ENCODE assay signal across 28 cellular contexts in genomic region chr6:52739134-52739533, GRCh38. TPM values are rescaled to one million over a fixed set of nuclear protein-coding genes. Genes with fewer than 3 reads are reported as not detected.
DNase-seq lines count a peak whose midpoint lies in the region; ATAC-seq, FAIRE-seq and TF ChIP-seq lines count a peak whose summit lies in the region.
"Had no signal": no experiment of that assay in that cellular context is flagged by ENCODE, and none has a peak within 500 bp of the region (broad histone marks: within the 10 kb centered on the region; RNA-seq: fewer than 3 reads in every experiment).

No MANE protein-coding gene starts in this region.

- H3K9me1 ChIP-seq in K562 (ENCODE audit: control insufficient read depth, insufficient read depth, low read length) = no peaks in the 10 kb centered on the region

- no peak overlapping the region for H2AFZ ChIP-seq in GM12878 (ENCODE audit: control insufficient read depth, low read depth, low read length)
- H2AFZ ChIP-seq in K562 (ENCODE audit: low read depth, low read length) = no peak overlapping the region

- no peaks in the 10 kb centered on the region; a peak in 2 of 4 replicates for H3K27me3 ChIP-seq in GM12878 (replicated peaks in 1 of 2; ENCODE audit: control insufficient read depth in 2 of 2, insufficient read depth in 2 of 2, low read length in 1 of 2)
- H3K27me3 ChIP-seq in K562 (ENCODE audit: control insufficient read depth in 2 of 2, insufficient read depth in 2 of 2, low read length in 2 of 2) = peaks cover 0 to 6% of the 10 kb centered on the region in 2 experiments; a peak in 2 of 5 replicates
- H3K27me3 ChIP-seq in pancreas = no peaks in the 10 kb centered on the region
- H3K27me3 ChIP-seq: BE2C, BLaER1 had no signal

- H3K4me1 ChIP-seq in GM12878 (ENCODE audit: control insufficient read depth, insufficient read depth, low read length) = no peaks in the 10 kb centered on the region
- H3K4me1 ChIP-seq in K562 (replicated peaks in 1 of 2; ENCODE audit: control insufficient read depth in 2 of 2, insufficient read depth in 2 of 2, low read length in 2 of 2) = peaks cover 0 to 10% of the 10 kb centered on the region in 2 experiments; a peak in 3 of 5 replicates
- peaks cover 23 to 32% (median 29%) of the 10 kb centered on the region in 3 donors for H3K4me1 ChIP-seq in pancreas
- H3K4me1 ChIP-seq: BE2C, BLaER1 had no signal

- H3K4me2 ChIP-seq in GM12878 (ENCODE audit: control insufficient read depth, insufficient read depth) = no peak overlapping the region
- no peak overlapping the region; the same call in 1 of the 2 replicates for H3K4me2 ChIP-seq in K562 (ENCODE audit: insufficient read depth, low read length)
- H3K4me2 ChIP-seq: BLaER1 had no signal

- DNase-seq in GM12878 (ENCODE audit: low read depth, low spot score) = no peak
- DNase-seq in K562 (ENCODE audit: extremely low read depth in 1 of 4, low spot score in 3 of 4) = no peak
- DNase-seq in pancreas = no peak
- DNase-seq in stimulated activated CD4-positive, alpha-beta T cell treated with anti-CD3 and anti-CD28 coated beads, Interleukin-15, amount 100 ng/mL, for 24 hours = no peak
- DNase-seq: 8988T; ACHN; BE2C; C1 segment of cervical spinal cord; CD4-positive, alpha-beta memory T cell; CD4-positive, CD25-positive, alpha-beta regulatory T cell; CD8-positive, alpha-beta memory T cell; COR-L47; DMS 273 treated with DMSO at 0.1 percent for 48 hours; DMS153; DMS53; DMS79; DND-41; EL; GDM1 had no signal

- POLR2A ChIA-PET in GM12878 (lab: Charles Lee) = no interaction called here
- POLR2A ChIA-PET in K562 (lab: Yijun Ruan, JAX) = interaction anchor here (1.1 kb wide), 1 partner anchor 21 kb away, joined by 3 read pairs; no protein-coding TSS in a partner anchor

- no TSS peak for BruUV-seq in GM12878 (replicated peaks; lab: Mats Ljungman, UMichigan)
- BruUV-seq in K562 (replicated peaks; lab: Mats Ljungman, UMichigan) = no TSS peak

- TF ChIP-seq EP300 in GM12878 (IDR thresholded peaks at IDR 0.05; ENCODE audit: borderline replicate concordance in 1 of 2, control insufficient read depth in 1 of 2, low read depth in 2 of 2, low read length in 2 of 2) (no peak), K562 (IDR thresholded peaks at IDR 0.05; ENCODE audit: low read length) (no peak)

- TF ChIP-seq POLR2A in GM12878 (IDR thresholded peaks at IDR 0.05; ENCODE audit: low read depth, low read length) (no peak), K562 (conservative IDR thresholded peaks at IDR 0.05) (no peak)

- TF ChIP-seq CTCF in GM12878 (IDR thresholded peaks at IDR 0.05 in 2 of 3, conservative IDR thresholded peaks at IDR 0.05 in 1 of 3; ENCODE audit: control insufficient read depth in 2 of 3, extremely low read depth in 1 of 3, insufficient read depth in 1 of 3, low read depth in 3 of 3, low read length in 3 of 3) = no peak
- no peak for TF ChIP-seq CTCF in K562 (IDR thresholded peaks at IDR 0.05 in 2 of 3, conservative IDR thresholded peaks at IDR 0.05 in 1 of 3; ENCODE audit: insufficient read depth in 2 of 3, low read depth in 1 of 3, low read length in 3 of 3)
- no peak for TF ChIP-seq CTCF in pancreas (IDR thresholded peaks at IDR 0.05)

- no peak for FAIRE-seq in GM12878 (lab: Jason Lieb, UNC)
- no peak for FAIRE-seq in K562 (lab: Jason Lieb, UNC)
- peak; percentile 9 for FAIRE-seq in pancreas (lab: Jason Lieb, UNC)
- FAIRE-seq: A204.1, GM12891 had no signal

- no peak overlapping the region for H3K4me3 ChIP-seq in GM12878
- H3K4me3 ChIP-seq in K562 = no peak overlapping the region
- H3K4me3 ChIP-seq in pancreas = no peak overlapping the region
- H3K4me3 ChIP-seq: BLaER1 had no signal

- H3K79me2 ChIP-seq in GM12878 (ENCODE audit: control insufficient read depth, insufficient read depth, low read length) (no peaks in the 10 kb centered on the region), K562 (ENCODE audit: control insufficient read depth, insufficient read depth, low read length) (no peaks in the 10 kb centered on the region)

- SMC1A ChIA-PET in GM12878 (lab: Charles Lee; ENCODE audit: uncharacterized antibody, unreplicated experiment) = interaction anchor here (1.1 kb wide), 1 partner anchor 14 kb away, joined by 5 read pairs; no protein-coding TSS in a partner anchor

- TF ChIP-seq RAD21 in GM12878 (IDR thresholded peaks at IDR 0.05; ENCODE audit: insufficient read depth, low read depth, low read length) (no peak), K562 (CRISPR knock-in tag; conservative IDR thresholded peaks at IDR 0.05 in 1 of 2, IDR thresholded peaks at IDR 0.05 in 1 of 2) (no peak)

- H4K20me1 ChIP-seq in GM12878 (ENCODE audit: control insufficient read depth, insufficient read depth) (no peaks in the 10 kb centered on the region), K562 (replicated peaks; ENCODE audit: control insufficient read depth, insufficient read depth, low read length) (no peaks in the 10 kb centered on the region)
- H4K20me1 ChIP-seq: BLaER1 had no signal

- ATAC-seq in GM12878 (no peak), K562 (no peak), pancreas (peak; percentile 32 to 53 (median 49)), GM18519 (IDR thresholded peaks at IDR 0.05; ENCODE audit: low FRiP score, unreplicated experiment) (no peak)

- H3K36me3 ChIP-seq in GM12878 (ENCODE audit: control insufficient read depth in 2 of 2, insufficient read depth in 2 of 2, low read length in 1 of 2) (no peaks in the 10 kb centered on the region), K562 (ENCODE audit: control insufficient read depth, insufficient read depth, low read length) (no peaks in the 10 kb centered on the region), pancreas (no peaks in the 10 kb centered on the region)
- H3K36me3 ChIP-seq: BE2C, BLaER1 had no signal

- intact Hi-C loops in GM12878 (cut with micrococcal nuclease; ENCODE audit: unreplicated experiment) = no loop called here
- intact Hi-C loops in K562 (cut with micrococcal nuclease) = no loop called here
- intact Hi-C loops in pancreas (cut with DNase I) = no loop called here

- H3K27ac ChIP-seq in GM12878 (ENCODE audit: control insufficient read depth, insufficient read depth) = no peak overlapping the region
- no peak overlapping the region for H3K27ac ChIP-seq in K562 (ENCODE audit: extremely low read depth, low read depth, low read length)
- peak overlapping the region in 2 of 4 donors; percentile 1 to 30 for H3K27ac ChIP-seq in pancreas
- H3K27ac ChIP-seq: BLaER1 had no signal

- in situ Hi-C loops in GM12878 (cut with MboI) (no loop called here), K562 (cut with MboI) (no loop called here)

- H3K9me3 ChIP-seq in GM12878 (replicated peaks; ENCODE audit: control insufficient read depth, insufficient read depth, low read length) (no peaks in the 10 kb centered on the region), K562 (replicated peaks; ENCODE audit: control insufficient read depth, insufficient read depth, low read depth, low read length) (0 out of 2 replicates have a peak, but pooled peaks cover 1% of the 10 kb centered on the region), pancreas (no peaks in the 10 kb centered on the region)
- H3K9me3 ChIP-seq: BE2C had no signal

- RAD21 ChIA-PET in GM12878 (lab: Charles Lee; ENCODE audit: unreplicated experiment) = no interaction called here

- 0% methylated on average over 2 of the region's 2 CpGs for WGBS in GM12878 (ENCODE audit: insufficient coverage, insufficient replicate concordance, low lambda C conversion rate, missing lambda C conversion rate)
- 15% methylated on average over 2 of the region's 2 CpGs for WGBS in K562 (ENCODE audit: insufficient coverage, low coverage, missing lambda C conversion rate)
- WGBS in pancreas, 2 donors = 5% methylated on average over 2 of the region's 2 CpGs

- no peak overlapping the region for H3K9ac ChIP-seq in GM12878 (ENCODE audit: control insufficient read depth, insufficient read depth, low read length)
- H3K9ac ChIP-seq in K562 (ENCODE audit: insufficient read depth in 1 of 2, low read depth in 2 of 2, low read length in 2 of 2) = no peak overlapping the region
- H3K9ac ChIP-seq: BLaER1 had no signal

- CTCF ChIA-PET in GM12878 (lab: Yijun Ruan, JAX) (interaction anchor here (0.7 to 2.6 kb wide), 2 partner anchors 15 to 1296 kb away, joined by 3 to 13 read pairs; no protein-coding TSS in a partner anchor), K562 (lab: Yijun Ruan, JAX; ENCODE audit: low intra/inter-chr PET ratio) (no interaction called here)

RNA-seq across cellular contexts. Expression of gene GSTA2, which starts 24.1 kb away (rescaled TPM):
- not detected in 2 replicates for total RNA-seq in GM12878 (2013; cell fraction: nucleolus; rRNA removed)
- total RNA-seq in GM12878 (2014; rRNA removed) (not detected in 2 replicates), GM12878 (2014; rRNA removed; fragmentation: Illumina TruSeq; extraction: Trizol) (not detected in 2 replicates), GM12878 (2021) (not detected in 2 replicates), K562 (2014; rRNA removed) (0.12 TPM in 1 of 2 replicates, not detected in the other), K562 (2014; rRNA removed; fragmentation: Illumina TruSeq; extraction: Trizol) (0.11 TPM in 1 of 2 replicates, not detected in the other), K562 (2015; rRNA removed; fragmentation: Illumina TruSeq; extraction: Trizol) (0.14 TPM in 1 of 2 replicates, not detected in the other), K562 (2021) (not detected in 2 replicates), pancreas (100 to 1,000 TPM in 2 of 6 donors, 10 to 100 TPM in 4; 47.6 to 114 (median 90.4) TPM)
- not detected for polyA plus RNA-seq in GM12878 (2011; ENCODE audit: low read depth)
- polyA plus RNA-seq in GM12878 (2011; rRNA removed) (not detected in 2 replicates), GM12878 (2014; fragmentation: Illumina TruSeq; extraction: Trizol) (not detected in 2 replicates), GM12878 (2014; fragmentation: Nextera tagmentation; extraction: Ambion mirVana) (not detected), GM12878 (2014; rRNA removed) (not detected in 2 replicates), GM12878 (2016; fragmentation: Nextera tagmentation; extraction: Ambion mirVana) (not detected), K562 (2011; rRNA removed) (0.15 TPM in 1 of 2 replicates, not detected in the other), K562 (2014; fragmentation: Illumina TruSeq; extraction: Trizol) (0.12 TPM in 1 of 2 replicates, not detected in the other), K562 (2014; fragmentation: Nextera tagmentation; extraction: Ambion mirVana) (under 1 TPM; 0.18 to 0.24 TPM), K562 (2014; rRNA removed) (0.08 and 0.13 TPM in 2 replicates), pancreas (10 to 100 TPM; 26.0 to 30.4 TPM)
- not detected in 2 replicates for polyA plus RNA-seq in GM12878 (2011; cell fraction: cytosol; rRNA removed)
- polyA plus RNA-seq in GM12878 (2011; cell fraction: nucleus; rRNA removed) = not detected in 2 replicates
- not detected in 2 replicates for polyA plus RNA-seq in GM12878 (2012)
- not detected in 2 replicates for polyA minus RNA-seq in GM12878 (2011; rRNA and poly(A)+ RNA removed)
- polyA minus RNA-seq in GM12878 (2011; cell fraction: cytosol; rRNA and poly(A)+ RNA removed) = not detected in 2 replicates
- polyA minus RNA-seq in GM12878 (2011; cell fraction: nucleus; rRNA and poly(A)+ RNA removed) = not detected in 2 replicates
- total RNA-seq in K562 (2011; cell fraction: chromatin; rRNA removed; ENCODE audit: low replicate concordance) = not detected in 2 replicates
- total RNA-seq in K562 (2011; cell fraction: nucleolus; rRNA removed) = not detected in 2 replicates
- not detected in 2 replicates for total RNA-seq in K562 (2011; cell fraction: nucleoplasm; rRNA removed)
- polyA plus RNA-seq in K562 (2011; cell fraction: cytosol; rRNA removed) = 0.04 and 0.06 TPM in 2 replicates
- not detected in 2 replicates for polyA plus RNA-seq in K562 (2011; cell fraction: nucleus; rRNA removed)
- polyA plus RNA-seq in K562 (2012) = not detected in 2 replicates
- polyA minus RNA-seq in K562 (2011; rRNA and poly(A)+ RNA removed) = not detected in 2 replicates
- polyA minus RNA-seq in K562 (2011; cell fraction: cytosol; rRNA and poly(A)+ RNA removed) = not detected in 2 replicates
- polyA minus RNA-seq in K562 (2011; cell fraction: nucleus; rRNA and poly(A)+ RNA removed) = not detected in 2 replicates
- total RNA-seq: A673; CD4-positive, alpha-beta memory T cell; CD4-positive, CD25-positive, alpha-beta regulatory T cell; CD8-positive, alpha-beta memory T cell; Daoy; G401 had no signal
- polyA plus RNA-seq: AG04450; CD14-positive monocyte; CD4-positive, alpha-beta memory T cell; CD4-positive, CD25-positive, alpha-beta regulatory T cell; CD8-positive, alpha-beta memory T cell had no signal

Comparison
In these comparisons a context has a peak if more than half of its experiments do, and no peak if none do; other contexts are left out.
1. ATAC-seq: peak in pancreas (4 of 4); none in GM12878 (single experiment), K562 (single experiment) and GM18519 (single experiment).
2. RNA of gene GSTA2, which starts 24.1 kb away (total RNA-seq): 47.6 to 114 TPM in pancreas; 0.11 to 0.14 TPM in K562 and not detected in GM12878; every median in the first group is over 10 times any median in the second.